In genomic region chr4:24800273-24800880, GRCh38 we compare ENCODE assay signal across 12 cellular contexts. TPM values are rescaled to one million over a fixed set of nuclear protein-coding genes. Genes with fewer than 3 reads are reported as not detected.
DNase-seq lines count a peak whose midpoint lies in the region; ATAC-seq and TF ChIP-seq lines count a peak whose summit lies in the region.
"Had no signal": no experiment of that assay in that cellular context is flagged by ENCODE, and none has a peak within 500 bp of the region (broad histone marks: within the 10 kb centered on the region; RNA-seq: fewer than 3 reads in every experiment).

No MANE protein-coding gene starts in this region.

- H3K4me3 ChIP-seq in ACC112 (ENCODE audit: low read depth, low read length) = peak overlapping the region; percentile 62
- H3K4me3 ChIP-seq in ascending aorta = peak overlapping the region; percentile 12 to 32
- H3K4me3 ChIP-seq in heart right ventricle = peak overlapping the region in 9 of 10 donors; percentile 4 to 46 (median 39)
- H3K4me3 ChIP-seq in osteoblast (ENCODE audit: insufficient read depth, low read length) = peak overlapping the region; percentile 50
- H3K4me3 ChIP-seq: K562 had no signal

- H3K9me3 ChIP-seq in ascending aorta = no peaks in the 10 kb centered on the region
- no peaks in the 10 kb centered on the region for H3K9me3 ChIP-seq in heart right ventricle
- H3K9me3 ChIP-seq in osteoblast (ENCODE audit: low read depth, low read length) = no peaks in the 10 kb centered on the region

- H3K36me3 ChIP-seq in ACC112 (ENCODE audit: insufficient read depth, low read length) (no peaks in the 10 kb centered on the region), ascending aorta (no peaks in the 10 kb centered on the region), heart right ventricle (no peaks in the 10 kb centered on the region), osteoblast (ENCODE audit: insufficient read depth, low read length) (no peaks in the 10 kb centered on the region)

- H4K20me1 ChIP-seq in osteoblast (ENCODE audit: insufficient read depth, low read length) = no peaks in the 10 kb centered on the region

- TF ChIP-seq CTCF in ascending aorta (IDR thresholded peaks at IDR 0.05) = no peak
- no peak for TF ChIP-seq CTCF in heart right ventricle (IDR thresholded peaks at IDR 0.05)
- no peak for TF ChIP-seq CTCF in osteoblast (IDR thresholded peaks at IDR 0.05; ENCODE audit: extremely low read depth, low read depth, low read length)

- H3K4me2 ChIP-seq in osteoblast (ENCODE audit: insufficient read depth, low read length) = peak overlapping the region; percentile 27

- H3K27me3 ChIP-seq in ACC112 (ENCODE audit: insufficient read depth, low read length) (no peaks in the 10 kb centered on the region), ascending aorta (no peaks in the 10 kb centered on the region), heart right ventricle (peaks cover 0 to 35% (median 13%) of the 10 kb centered on the region in 7 donors), osteoblast (ENCODE audit: insufficient read depth, low read length) (peaks cover 6% of the 10 kb centered on the region)

- DNase-seq in ascending aorta (ENCODE audit: low spot score in 2 of 2) (no peak), heart right ventricle (peak; percentile 20 to 35), osteoblast (ENCODE audit: insufficient read length, low spot score, missing footprints) (peak; percentile 85), NCI-H69 (lab: John Stamatoyannopoulos, UW) (no peak), activated gamma-delta T cell (lab: John Stamatoyannopoulos, UW) (no peak), NCI-H2227 (lab: John Stamatoyannopoulos, UW; ENCODE audit: unreplicated experiment) (no peak)
- DNase-seq: GF-D8, PC-3 had no signal

- intact Hi-C loops in ascending aorta (cut with DNase I) (no loop called here), heart right ventricle (cut with DNase I) (loop anchor here in 1 of 10 donors (10.0 kb wide), 1 partner anchor 316 kb away; no protein-coding TSS in a partner anchor)

- WGBS in heart right ventricle, 2 donors = 26 to 28% methylated on average over 26 of the region's 26 CpGs

- H2AFZ ChIP-seq in ACC112 (ENCODE audit: low read length, unreplicated experiment) (peak overlapping the region; percentile 64), osteoblast (ENCODE audit: low read length) (peak overlapping the region; percentile 51)

- H3K4me1 ChIP-seq in ACC112 (ENCODE audit: control insufficient read depth, insufficient read depth, low read length, unreplicated experiment) (peaks cover 6% of the 10 kb centered on the region), ascending aorta (peaks cover 10 to 35% of the 10 kb centered on the region in 2 donors), heart right ventricle (peaks cover 2 to 38% (median 23%) of the 10 kb centered on the region in 9 donors), osteoblast (ENCODE audit: insufficient read depth, low read length) (peaks cover 16% of the 10 kb centered on the region)

- no peak overlapping the region for H3K27ac ChIP-seq in ACC112 (ENCODE audit: low read depth, low read length)
- H3K27ac ChIP-seq in ascending aorta = peak overlapping the region; percentile 62 to 64
- H3K27ac ChIP-seq in heart right ventricle = peak overlapping the region in 8 of 10 donors; percentile 13 to 57 (median 48)
- H3K27ac ChIP-seq in osteoblast (ENCODE audit: low read depth, low read length) = no peak overlapping the region

- no peaks in the 10 kb centered on the region for H3K79me2 ChIP-seq in ACC112 (ENCODE audit: control insufficient read depth, insufficient read depth, low read length, unreplicated experiment)
- no peaks in the 10 kb centered on the region for H3K79me2 ChIP-seq in osteoblast (ENCODE audit: insufficient read depth, low read length)

- peak in 4 of 8 donors; percentile 5 to 47 (median 22) for ATAC-seq in heart right ventricle
- ATAC-seq in HG02798 (IDR thresholded peaks at IDR 0.05; ENCODE audit: poor library complexity, unreplicated experiment) = no peak
- ATAC-seq: K562, PC-3 had no signal

RNA-seq across cellular contexts. Expression of gene SOD3, which starts 5.0 kb away (rescaled TPM):
- 893 TPM for total RNA-seq in ascending aorta
- total RNA-seq in heart right ventricle = 100 to 1,000 TPM in 2 of 10 donors, 10 to 100 TPM in 8; 30.3 to 118 (median 56.2) TPM
- 10 to 100 TPM; 15.1 to 31.9 TPM for polyA plus RNA-seq in heart right ventricle
- 2.1 and 4.3 TPM in 2 replicates for total RNA-seq in osteoblast
- total RNA-seq: dermis microvascular lymphatic vessel endothelial cell had no signal

Comparison
In these comparisons a context has a peak if more than half of its experiments do, and no peak if none do; other contexts are left out.
1. H3K27ac ChIP-seq: peak in ascending aorta (2 of 2) and heart right ventricle (8 of 10); none in ACC112 (single experiment) and osteoblast (single experiment).
2. DNase-seq: peak in heart right ventricle (2 of 2) and osteoblast (single experiment); none in ascending aorta (0 of 2), NCI-H69 (single experiment), activated gamma-delta T cell (single experiment) and NCI-H2227 (single experiment).
3. Peak in every context shown above with its lines, with median percentiles within 50 percentile points of each other: H3K4me3 ChIP-seq.